Comparison of ENCODE assay signal across 31 cellular contexts in genomic region chr13:59982631-59983382, GRCh38.
DNase-seq lines count a peak whose midpoint lies in the region; ATAC-seq, FAIRE-seq and TF ChIP-seq lines count a peak whose summit lies in the region.
"Had no signal": no experiment of that assay in that cellular context is flagged by ENCODE, and none has a peak within 500 bp of the region (broad histone marks: within the 10 kb centered on the region; RNA-seq: fewer than 3 reads in every experiment).

No MANE protein-coding gene starts in this region.

- FAIRE-seq in bronchial epithelial cell (lab: Jason Lieb, UNC), result no peak
- FAIRE-seq: endometrium had no signal

- H3K9me3 Mint-ChIP-seq in HFFc6, result no peaks in the 10 kb centered on the region
- H3K9me3 Mint-ChIP-seq in activated CD4-positive, alpha-beta memory T cell treated with anti-CD3 and anti-CD28 coated beads for 36 hours, result no peaks in the 10 kb centered on the region
- H3K9me3 Mint-ChIP-seq: activated T-cell treated with anti-CD3 and anti-CD28 coated beads, Interleukin-2, amount 50 U/mL, for 4 hours; CD4-positive, alpha-beta T cell had no signal

- no peak for ATAC-seq in HG03097 (IDR thresholded peaks at IDR 0.05; ENCODE audit: low FRiP score, unreplicated experiment)
- ATAC-seq: activated T-cell treated with anti-CD3 and anti-CD28 coated beads, Interleukin-2, amount 50 U/mL, for 4 hours; foreskin keratinocyte had no signal

- CTCF ChIA-PET in activated CD4-positive, alpha-beta memory T cell treated with anti-CD3 and anti-CD28 coated beads for 36 hours (lab: Charles Lee), result no interaction called here

- DNase-seq in AG08395 (ENCODE audit: low spot score), result peak; percentile 4
- DNase-seq in HFFc6, result no peak
- DNase-seq in bronchial epithelial cell (ENCODE audit: low read depth), result peak; percentile 15
- peak; percentile 31 to 50 for DNase-seq in lung microvascular endothelial cell (ENCODE audit: low read depth in 2 of 2)
- no peak for DNase-seq in GM10266 (ENCODE audit: extremely low spot score)
- DNase-seq in NCI-H128 (lab: John Stamatoyannopoulos, UW; ENCODE audit: unreplicated experiment), result no peak
- no peak for DNase-seq in activated CD4-positive, alpha-beta memory T cell treated with anti-CD3 and anti-CD28 coated beads for 36 hours
- DNase-seq: activated CD4-positive, CD25-positive, alpha-beta regulatory T cell treated with anti-CD3 and anti-CD28 coated beads, Interleukin-2, amount 50 U/mL, for 72 hours; activated CD8-positive, alpha-beta memory T cell treated with anti-CD3 and anti-CD28 coated beads for 24 hours; activated naive CD4-positive, alpha-beta T cell treated with anti-CD3 and anti-CD28 coated beads, Interleukin-2, amount 10 ng/mL, durations not matched to agents 7 days and 5 days; activated T-cell treated with anti-CD3 and anti-CD28 coated beads, Interleukin-2, amount 50 U/mL, for 4 hours; aorta; CD4-positive, alpha-beta T cell; DMS79; hypothalamus; islet precursor cell; Karpas-422; mammary epithelial cell; NCI-H1048; NCI-H2029; NCI-H345; NK-92 treated with Interleukin-12 subunit alpha and Interleukin-12 subunit beta, amount 100 ng/mL, for 24 hours; nucleus accumbens; retina; RPMI8226; T1000 had no signal

- peaks cover 25% of the 10 kb centered on the region for H3K4me1 Mint-ChIP-seq in HFFc6 (ENCODE audit: low read depth)
- H3K4me1 Mint-ChIP-seq in activated CD4-positive, alpha-beta memory T cell treated with anti-CD3 and anti-CD28 coated beads for 36 hours (ENCODE audit: low read depth), result peaks cover 3% of the 10 kb centered on the region

- H3K36me3 Mint-ChIP-seq in HFFc6 (ENCODE audit: low read depth), result peaks cover 2% of the 10 kb centered on the region; the same call in 1 of the 2 replicates
- peaks cover 3% of the 10 kb centered on the region for H3K36me3 Mint-ChIP-seq in activated CD4-positive, alpha-beta memory T cell treated with anti-CD3 and anti-CD28 coated beads for 36 hours

- TF ChIP-seq CTCF in HFFc6 (IDR thresholded peaks at IDR 0.05) (no peak), bronchial epithelial cell (IDR thresholded peaks at IDR 0.05; ENCODE audit: insufficient read depth, low read length, severe bottlenecking) (no peak), GM10266 (IDR thresholded peaks at IDR 0.05; ENCODE audit: control insufficient read depth, insufficient read depth, low read depth, missing control alignments) (no peak)

- no peaks in the 10 kb centered on the region for H3K27me3 Mint-ChIP-seq in HFFc6 (ENCODE audit: insufficient read depth)
- no peaks in the 10 kb centered on the region for H3K27me3 Mint-ChIP-seq in activated CD4-positive, alpha-beta memory T cell treated with anti-CD3 and anti-CD28 coated beads for 36 hours
- H3K27me3 Mint-ChIP-seq: activated naive CD4-positive, alpha-beta T cell treated with anti-CD3 and anti-CD28 coated beads, Interleukin-2, amount 10 ng/mL, durations not matched to agents 7 days and 5 days; CD4-positive, alpha-beta T cell had no signal

- POLR2A ChIA-PET in activated CD4-positive, alpha-beta memory T cell treated with anti-CD3 and anti-CD28 coated beads for 36 hours (lab: Charles Lee), result no interaction called here

- H3K36me3 ChIP-seq in bronchial epithelial cell (ENCODE audit: control insufficient read depth, insufficient read depth, low read length), result no peaks in the 10 kb centered on the region

- no peak overlapping the region for H3K4me3 ChIP-seq in bronchial epithelial cell (ENCODE audit: low read depth, low read length)
- H3K4me3 ChIP-seq: coronary artery, HAP-1 had no signal

- intact Hi-C loops in activated CD4-positive, alpha-beta memory T cell treated with anti-CD3 and anti-CD28 coated beads for 36 hours (cut with micrococcal nuclease), result no loop called here

- no peaks in the 10 kb centered on the region for H3K27me3 ChIP-seq in bronchial epithelial cell (ENCODE audit: control insufficient read depth, insufficient read depth, low read length)
- H3K27me3 ChIP-seq: foreskin keratinocyte had no signal

- H3K27ac Mint-ChIP-seq in HFFc6, result peak overlapping the region; percentile 65
- no peak overlapping the region for H3K27ac Mint-ChIP-seq in activated CD4-positive, alpha-beta memory T cell treated with anti-CD3 and anti-CD28 coated beads for 36 hours
- H3K27ac Mint-ChIP-seq: activated naive CD4-positive, alpha-beta T cell treated with anti-CD3 and anti-CD28 coated beads, Interleukin-2, amount 10 ng/mL, durations not matched to agents 7 days and 5 days; CD4-positive, alpha-beta T cell had no signal

- H3K4me3 Mint-ChIP-seq in HFFc6, result peak overlapping the region; percentile 69
- H3K4me3 Mint-ChIP-seq in activated CD4-positive, alpha-beta memory T cell treated with anti-CD3 and anti-CD28 coated beads for 36 hours, result no peak overlapping the region
- H3K4me3 Mint-ChIP-seq: activated naive CD4-positive, alpha-beta T cell treated with anti-CD3 and anti-CD28 coated beads, Interleukin-2, amount 10 ng/mL, durations not matched to agents 7 days and 5 days; activated T-cell treated with anti-CD3 and anti-CD28 coated beads, Interleukin-2, amount 50 U/mL, for 4 hours; CD4-positive, alpha-beta T cell had no signal

Comparison
In these comparisons a context has a peak if more than half of its experiments do, and no peak if none do; other contexts are left out.
1. DNase-seq: peak in AG08395 (single experiment), bronchial epithelial cell (single experiment) and lung microvascular endothelial cell (2 of 2); none in HFFc6 (single experiment), GM10266 (single experiment), NCI-H128 (single experiment) and activated CD4-positive, alpha-beta memory T cell treated with anti-CD3 and anti-CD28 coated beads for 36 hours (single experiment).